Comparison of ENCODE assay signal across 8 cellular contexts in the genomic region with DNA sequence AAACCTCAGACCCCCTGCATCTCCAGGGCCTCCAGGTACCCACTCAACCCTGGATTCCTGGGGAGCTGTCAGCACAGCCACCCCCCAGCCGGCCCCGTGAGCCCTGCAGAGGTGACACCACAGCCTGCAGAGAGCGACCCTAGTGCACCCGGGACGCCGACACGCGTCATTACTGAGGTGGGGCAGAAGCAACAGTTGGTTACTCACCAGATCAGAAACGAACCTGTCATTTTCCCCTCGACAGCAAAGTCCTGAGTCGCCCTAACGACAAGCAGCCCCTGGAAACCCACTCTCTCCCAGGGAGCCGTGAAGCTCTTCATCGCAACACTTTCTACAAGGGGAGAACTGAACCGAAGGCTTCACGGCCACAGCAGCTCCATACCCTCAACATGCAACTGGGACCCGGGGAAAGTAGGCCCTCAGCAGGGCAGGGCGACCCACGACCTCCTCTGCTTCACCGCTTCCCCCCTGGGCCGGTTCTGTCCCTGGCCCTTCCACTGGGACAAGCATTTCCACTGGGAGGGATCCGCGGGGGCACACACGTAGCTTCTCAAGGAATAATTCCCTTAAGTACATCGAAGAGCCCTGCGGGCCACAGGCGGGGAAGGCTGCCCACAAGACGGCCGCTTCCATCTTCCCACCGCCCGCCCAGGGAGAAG. TPM values are rescaled to one million over a fixed set of nuclear protein-coding genes. Genes with fewer than 3 reads are reported as not detected.
DNase-seq lines count a peak whose midpoint lies in the region; ATAC-seq and TF ChIP-seq lines count a peak whose summit lies in the region.

No MANE protein-coding gene starts in this region.

- no peaks in the 10 kb centered on the region for H3K9me3 ChIP-seq in right lobe of liver

- no peak for TF ChIP-seq POLR2A in right lobe of liver (IDR thresholded peaks at IDR 0.05)

- peaks cover 0 to 31% (median 10%) of the 10 kb centered on the region in 4 donors for H3K4me1 ChIP-seq in right lobe of liver

- no CpG with 5 or more reads among the region's 31 CpGs for WGBS in right lobe of liver (ENCODE audit: insufficient coverage, low coverage, low lambda C conversion rate, missing lambda C conversion rate)

- H3K4me3 ChIP-seq in astrocyte of the cerebellum (ENCODE audit: low read depth, low read length) (peak overlapping the region; percentile 73), right lobe of liver (peak overlapping the region; percentile 77 to 82 (median 78))

- H3K27me3 ChIP-seq in right lobe of liver: no peaks in the 10 kb centered on the region

- in situ Hi-C loops in astrocyte of the cerebellum (cut with HindIII; ENCODE audit: low sequenced_read_pairs): no loop called here

- peak; percentile 48 for DNase-seq in GM03348 (ENCODE audit: low spot score)
- peak in 3 of 5 donors; percentile 41 to 61 (median 47) for DNase-seq in T-helper 1 cell
- no peak for DNase-seq in astrocyte of the cerebellum (ENCODE audit: low read depth)
- DNase-seq in right lobe of liver: peak in 1 of 3 donors; percentile 51
- peak; percentile 37 for DNase-seq in stimulated activated CD8-positive, alpha-beta memory T cell treated with anti-CD3 and anti-CD28 coated beads, Interleukin-15, amount 100 ng/mL, for 24 hours (ENCODE audit: low read depth)
- DNase-seq in cortex of kidney (lab: John Stamatoyannopoulos, UW): no peak
- no peak for DNase-seq in HT-29 (ENCODE audit: low spot score)

- intact Hi-C loops in right lobe of liver (cut with DNase I): no loop called here

- ATAC-seq in right lobe of liver (peak in 2 of 4 donors; percentile 5 to 30), HG02981 (IDR thresholded peaks at IDR 0.05; ENCODE audit: unreplicated experiment) (no peak)

- H3K27ac ChIP-seq in right lobe of liver: peak overlapping the region; percentile 50 to 75 (median 65)

- TF ChIP-seq CTCF in astrocyte of the cerebellum (IDR thresholded peaks at IDR 0.05; ENCODE audit: low read depth, low read length, missing control alignments) (no peak), right lobe of liver (IDR thresholded peaks at IDR 0.05) (no peak)

- H3K36me3 ChIP-seq in right lobe of liver: peaks cover 6 to 28% (median 18%) of the 10 kb centered on the region in 4 donors

RNA-seq across cellular contexts. Expression of a gene that starts 1.6 kb away (rescaled TPM):
- total RNA-seq in right lobe of liver: 10 to 100 TPM in 5 of 6 experiments, 1 to 10 TPM in 1; 9.3 to 17.8 (median 11.6) TPM
- total RNA-seq in HT-29 (2014; rRNA removed; shearing (Covaris generic)): 21.2 and 23.3 TPM in 2 replicates

RNA-seq across cellular contexts. Expression of a gene that starts 27.6 kb away (rescaled TPM):
- 1 to 10 TPM; 4.1 to 9.3 (median 5.2) TPM for total RNA-seq in right lobe of liver
- total RNA-seq in HT-29 (2014; rRNA removed; shearing (Covaris generic)): 10.6 and 15.3 TPM in 2 replicates

Comparison
In these comparisons a context has a peak if more than half of its experiments do, and no peak if none do; other contexts are left out.
1. DNase-seq: peak in GM03348 (single experiment), T-helper 1 cell (3 of 5) and stimulated activated CD8-positive, alpha-beta memory T cell treated with anti-CD3 and anti-CD28 coated beads, Interleukin-15, amount 100 ng/mL, for 24 hours (single experiment); none in astrocyte of the cerebellum (single experiment), cortex of kidney (single experiment) and HT-29 (single experiment).